In the genomic region with DNA sequence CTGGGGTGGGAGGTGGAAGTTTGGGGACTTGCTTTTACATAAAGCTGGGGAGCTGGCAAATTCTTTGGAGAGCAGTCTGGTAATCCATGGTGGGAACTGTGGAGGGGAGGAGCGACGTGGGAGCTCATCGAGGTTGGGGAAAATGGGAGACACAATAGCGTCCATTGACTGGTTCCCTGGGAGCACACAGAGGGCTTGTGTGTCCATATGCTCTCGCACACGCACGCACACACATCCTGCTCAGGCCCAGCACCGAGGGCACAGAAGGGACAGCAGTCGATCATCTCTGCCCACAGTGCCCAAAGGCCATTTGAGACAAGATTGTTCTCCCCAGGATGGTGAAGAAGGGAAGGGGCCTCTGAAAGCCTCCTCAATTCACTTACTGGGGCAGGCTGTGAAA, we compare ENCODE assay signal across 16 cellular contexts. TPM values are rescaled to one million over a fixed set of nuclear protein-coding genes. Genes with fewer than 3 reads are reported as not detected.
DNase-seq lines count a peak whose midpoint lies in the region; ATAC-seq, FAIRE-seq and TF ChIP-seq lines count a peak whose summit lies in the region.
"Had no signal": no experiment of that assay in that cellular context is flagged by ENCODE, and none has a peak within 500 bp of the region (broad histone marks: within the 10 kb centered on the region; RNA-seq: fewer than 3 reads in every experiment).

No MANE protein-coding gene starts in this region.

- intact Hi-C loops in HepG2 (cut with micrococcal nuclease; ENCODE audit: unreplicated experiment) (no loop called here), right lobe of liver (cut with DNase I) (loop anchor here in 1 of 2 donors (5.0 to 10.0 kb wide), 2 partner anchors 269 to 466 kb away; no protein-coding TSS in a partner anchor), head of caudate nucleus (cut with DNase I) (loop anchor here (2.0 to 10.0 kb wide), 3 partner anchors 56 to 456 kb away; a partner anchor contains a TSS), vagina (cut with DNase I) (loop anchor here (5.0 kb wide), 1 partner anchor 459 kb away; no protein-coding TSS in a partner anchor)

- ATAC-seq in HepG2 (no peak), right lobe of liver (no peak), HG02759 (IDR thresholded peaks at IDR 0.05; ENCODE audit: unreplicated experiment) (no peak)

- no peak overlapping the region for H3K27ac Mint-ChIP-seq in activated naive CD8-positive, alpha-beta T cell treated with anti-CD3 and anti-CD28 coated beads for 36 hours
- H3K27ac Mint-ChIP-seq: activated naive CD4-positive, alpha-beta T cell treated with anti-CD3 and anti-CD28 coated beads for 36 hours; stimulated activated naive CD8-positive, alpha-beta T cell treated with anti-CD3 and anti-CD28 coated beads, Interleukin-15, Interleukin-2, amounts not matched to agents 100 ng/mL and 50 ng/mL, for 24 hours had no signal

- H3K27me3 ChIP-seq in HepG2 (ENCODE audit: control insufficient read depth in 1 of 2, insufficient read depth in 2 of 2, low read length in 2 of 2) (no peaks in the 10 kb centered on the region), right lobe of liver (no peaks in the 10 kb centered on the region), parathyroid adenoma (ENCODE audit: control insufficient read depth, insufficient read depth, low read length) (no peaks in the 10 kb centered on the region), vagina (no peaks in the 10 kb centered on the region), BE2C (no peaks in the 10 kb centered on the region)
- H3K27me3 ChIP-seq: left lung, SJCRH30, upper lobe of right lung had no signal

- H3K9me3 Mint-ChIP-seq in activated naive CD8-positive, alpha-beta T cell treated with anti-CD3 and anti-CD28 coated beads for 36 hours: no peaks in the 10 kb centered on the region
- H3K9me3 Mint-ChIP-seq: activated naive CD4-positive, alpha-beta T cell treated with anti-CD3 and anti-CD28 coated beads for 36 hours; activated T-cell treated with anti-CD3 and anti-CD28 coated beads, Interleukin-2, amount 50 U/mL, for 4 hours; stimulated activated naive CD8-positive, alpha-beta T cell treated with anti-CD3 and anti-CD28 coated beads, Interleukin-15, Interleukin-2, amounts not matched to agents 100 ng/mL and 50 ng/mL, for 24 hours had no signal

- H4K20me1 ChIP-seq in HepG2 (ENCODE audit: insufficient read depth, low read length): no peaks in the 10 kb centered on the region

- H3K36me3 ChIP-seq in HepG2 (replicated peaks in 1 of 2; ENCODE audit: control insufficient read depth in 1 of 2, insufficient read depth in 2 of 2, low read length in 2 of 2): no peaks in the 10 kb centered on the region
- H3K36me3 ChIP-seq in right lobe of liver: no peaks in the 10 kb centered on the region
- no peaks in the 10 kb centered on the region for H3K36me3 ChIP-seq in parathyroid adenoma (ENCODE audit: control insufficient read depth, insufficient read depth, low read length)
- H3K36me3 ChIP-seq in vagina: no peaks in the 10 kb centered on the region
- no peaks in the 10 kb centered on the region for H3K36me3 ChIP-seq in BE2C
- H3K36me3 ChIP-seq: left lung, SJCRH30, upper lobe of right lung had no signal

- TF ChIP-seq EP300 in HepG2 (IDR thresholded peaks at IDR 0.05; ENCODE audit: low read depth in 2 of 2, low read length in 2 of 2) (no peak), HepG2 (CRISPR knock-in tag; IDR thresholded peaks at IDR 0.05; ENCODE audit: borderline replicate concordance) (no peak)

- no peak overlapping the region for H2AFZ ChIP-seq in HepG2 (ENCODE audit: low read length)
- no peak overlapping the region for H2AFZ ChIP-seq in parathyroid adenoma

- CTCF ChIA-PET in HepG2 (lab: Yijun Ruan, JAX; ENCODE audit: low intra/inter-chr PET ratio, low total read pairs): interaction anchor here (1.2 to 1.6 kb wide), 6 partner anchors 267 to 473 kb away, joined by 3 to 15 read pairs (median 4); a partner anchor contains a TSS

- H3K4me1 ChIP-seq in HepG2 (ENCODE audit: insufficient read depth, low read length) (peaks cover 55% of the 10 kb centered on the region), right lobe of liver (peaks cover 0 to 14% (median 0%) of the 10 kb centered on the region in 4 donors), parathyroid adenoma (peaks cover 4% of the 10 kb centered on the region), vagina (peaks cover 46% of the 10 kb centered on the region), BE2C (peaks cover 5% of the 10 kb centered on the region)

- POLR2A ChIA-PET in HepG2 (lab: Yijun Ruan, JAX): interaction anchor here (1.3 to 8.1 kb wide), 7 partner anchors 18 to 280 kb away, joined by 3 to 145 read pairs (median 12); no protein-coding TSS in a partner anchor

- no peaks in the 10 kb centered on the region for H3K9me3 ChIP-seq in HepG2 (ENCODE audit: low read length)
- no peaks in the 10 kb centered on the region for H3K9me3 ChIP-seq in right lobe of liver
- no peaks in the 10 kb centered on the region for H3K9me3 ChIP-seq in parathyroid adenoma (ENCODE audit: control insufficient read depth, low read length)
- no peaks in the 10 kb centered on the region for H3K9me3 ChIP-seq in vagina
- no peaks in the 10 kb centered on the region for H3K9me3 ChIP-seq in BE2C
- H3K9me3 ChIP-seq: A549, left lung, SJCRH30, upper lobe of right lung had no signal

- H3K4me1 Mint-ChIP-seq in activated naive CD8-positive, alpha-beta T cell treated with anti-CD3 and anti-CD28 coated beads for 36 hours: peaks cover 1% of the 10 kb centered on the region

- no peak for DNase-seq in HepG2 (ENCODE audit: low spot score)
- DNase-seq in right lobe of liver: no peak
- peak in 39 of 42 donors; percentile 16 to 81 (median 57) for DNase-seq in head of caudate nucleus
- no peak for DNase-seq in vagina (ENCODE audit: extremely low spot score in 2 of 2)
- no peak for DNase-seq in activated naive CD8-positive, alpha-beta T cell treated with anti-CD3 and anti-CD28 coated beads for 36 hours
- no peak for DNase-seq in BE2C

- TF ChIP-seq CTCF in HepG2 (CRISPR knock-in tag; IDR thresholded peaks at IDR 0.05): no peak
- no peak for TF ChIP-seq CTCF in right lobe of liver (IDR thresholded peaks at IDR 0.05)
- no peak for TF ChIP-seq CTCF in parathyroid adenoma (IDR thresholded peaks at IDR 0.05)
- TF ChIP-seq CTCF in vagina (IDR thresholded peaks at IDR 0.05): no peak
- TF ChIP-seq CTCF in BE2C (IDR thresholded peaks at IDR 0.05; ENCODE audit: low read depth, low read length): no peak

- in situ Hi-C loops in HepG2 (cut with HindIII; ENCODE audit: extremely low pct_ligation_motif_present, low pct_unique_long_range_greater_than_20kb): loop anchor here (5.0 to 25.0 kb wide), 4 partner anchors 134 to 684 kb away; no protein-coding TSS in a partner anchor

- no peak for TF ChIP-seq RAD21 in HepG2 (CRISPR knock-in tag; IDR thresholded peaks at IDR 0.05)

- H3K27me3 Mint-ChIP-seq in activated naive CD8-positive, alpha-beta T cell treated with anti-CD3 and anti-CD28 coated beads for 36 hours: peaks cover 5% of the 10 kb centered on the region
- H3K27me3 Mint-ChIP-seq: stimulated activated naive CD8-positive, alpha-beta T cell treated with anti-CD3 and anti-CD28 coated beads, Interleukin-15, Interleukin-2, amounts not matched to agents 100 ng/mL and 50 ng/mL, for 24 hours had no signal

- no TSS peak for BruUV-seq in HepG2 (replicated peaks; lab: Mats Ljungman, UMichigan)

- H3K4me2 ChIP-seq in HepG2 (ENCODE audit: low read depth, low read length): peak overlapping the region; percentile 68
- no peak overlapping the region for H3K4me2 ChIP-seq in parathyroid adenoma (ENCODE audit: low read length)

- H3K4me3 ChIP-seq in HepG2 (replicated peaks in 1 of 3; ENCODE audit: insufficient read depth in 1 of 3, low read depth in 2 of 3, low read length in 3 of 3) (no peak overlapping the region; a peak in 1 of 6 replicates), right lobe of liver (no peak overlapping the region), parathyroid adenoma (ENCODE audit: low read depth, low read length) (no peak overlapping the region), vagina (no peak overlapping the region), BE2C (ENCODE audit: low read depth, low read length) (no peak overlapping the region)
- H3K4me3 ChIP-seq: A549, left lung, SJCRH30, upper lobe of right lung had no signal

- H3K27ac ChIP-seq in HepG2 (ENCODE audit: extremely low read length, insufficient read depth, low read length) (no peak overlapping the region), right lobe of liver (no peak overlapping the region), parathyroid adenoma (peak overlapping the region; percentile 72), vagina (peak overlapping the region; percentile 64)
- H3K27ac ChIP-seq: SJCRH30 had no signal

- H3K36me3 Mint-ChIP-seq in activated naive CD8-positive, alpha-beta T cell treated with anti-CD3 and anti-CD28 coated beads for 36 hours: no peaks in the 10 kb centered on the region

- H3K9ac ChIP-seq in HepG2 (ENCODE audit: insufficient read depth, low read depth, low read length) (no peak overlapping the region), parathyroid adenoma (no peak overlapping the region)

- no peak for TF ChIP-seq POLR2A in HepG2 (IDR thresholded peaks at IDR 0.05; ENCODE audit: insufficient read depth in 1 of 2, low read depth in 2 of 2, low read length in 2 of 2)
- TF ChIP-seq POLR2A in right lobe of liver (IDR thresholded peaks at IDR 0.05): no peak
- no peak for TF ChIP-seq POLR2A in vagina (IDR thresholded peaks at IDR 0.05)

- no peak for FAIRE-seq in HepG2 (lab: Jason Lieb, UNC)
- FAIRE-seq: A549 had no signal

- H3K4me3 Mint-ChIP-seq in activated naive CD8-positive, alpha-beta T cell treated with anti-CD3 and anti-CD28 coated beads for 36 hours: no peak overlapping the region
- H3K4me3 Mint-ChIP-seq: activated naive CD4-positive, alpha-beta T cell treated with anti-CD3 and anti-CD28 coated beads for 36 hours; activated T-cell treated with anti-CD3 and anti-CD28 coated beads, Interleukin-2, amount 50 U/mL, for 4 hours; nephron; stimulated activated naive CD8-positive, alpha-beta T cell treated with anti-CD3 and anti-CD28 coated beads, Interleukin-15, Interleukin-2, amounts not matched to agents 100 ng/mL and 50 ng/mL, for 24 hours had no signal

- 86% methylated on average over 9 of the region's 9 CpGs for WGBS in HepG2 (ENCODE audit: low lambda C conversion rate)
- WGBS in right lobe of liver (ENCODE audit: insufficient coverage, low coverage, low lambda C conversion rate, missing lambda C conversion rate): 51% methylated on average over 5 of the region's 9 CpGs

- H3K79me2 ChIP-seq in HepG2 (ENCODE audit: insufficient read depth, low read length) (no peaks in the 10 kb centered on the region), parathyroid adenoma (no peaks in the 10 kb centered on the region)

RNA-seq across cellular contexts. Expression of a gene that starts 53.7 kb away (rescaled TPM):
- total RNA-seq in HepG2 (2016; rRNA removed; fragmentation: Illumina TruSeq; extraction: Trizol) (105 and 118 TPM in 2 replicates), right lobe of liver (100 to 1,000 TPM in 1 of 6 experiments, 10 to 100 TPM in 5; 37.7 to 100 (median 52.5) TPM), vagina (70.2 TPM)
- total RNA-seq in HepG2 (2016; cell fraction: cytosol; rRNA removed; fragmentation: Illumina TruSeq; extraction: Trizol; ENCODE audit: low read depth): 110 and 111 TPM in 2 replicates
- total RNA-seq in HepG2 (2016; cell fraction: insoluble cytoplasmic fraction; rRNA removed; fragmentation: Illumina TruSeq; extraction: Trizol): 100 and 116 TPM in 2 replicates
- total RNA-seq in HepG2 (2016; cell fraction: membrane; rRNA removed; fragmentation: Illumina TruSeq; extraction: Trizol): 161 and 169 TPM in 2 replicates
- total RNA-seq in HepG2 (2016; cell fraction: nucleus; rRNA removed; fragmentation: Illumina TruSeq; extraction: Trizol): 64.6 and 67.3 TPM in 2 replicates
- polyA plus RNA-seq in HepG2 (2011; rRNA removed): 157 and 172 TPM in 2 replicates
- polyA plus RNA-seq in HepG2 (2011; cell fraction: cytosol; rRNA removed): 129 and 182 TPM in 2 replicates
- 62.2 and 72.8 TPM in 2 replicates for polyA plus RNA-seq in HepG2 (2011; cell fraction: nucleus; rRNA removed)
- 96.5 and 134 TPM in 2 replicates for polyA plus RNA-seq in HepG2 (2012)
- polyA plus RNA-seq in HepG2 (2016; cell fraction: cytosol; fragmentation: Illumina TruSeq; extraction: Trizol; ENCODE audit: low read depth): 147 and 160 TPM in 2 replicates
- 167 and 172 TPM in 2 replicates for polyA plus RNA-seq in HepG2 (2016; cell fraction: insoluble cytoplasmic fraction; fragmentation: Illumina TruSeq; extraction: Trizol; ENCODE audit: low read depth)
- 197 and 199 TPM in 2 replicates for polyA plus RNA-seq in HepG2 (2016; cell fraction: membrane; fragmentation: Illumina TruSeq; extraction: Trizol; ENCODE audit: low read depth)
- 96.5 and 96.9 TPM in 2 replicates for polyA plus RNA-seq in HepG2 (2016; cell fraction: nucleus; fragmentation: Illumina TruSeq; extraction: Trizol; ENCODE audit: insufficient read depth, low read depth)
- polyA minus RNA-seq in HepG2 (2011; rRNA and poly(A)+ RNA removed; ENCODE audit: low replicate concordance): 151 and 179 TPM in 2 replicates
- 79.0 and 88.0 TPM in 2 replicates for polyA minus RNA-seq in HepG2 (2011; cell fraction: cytosol; rRNA and poly(A)+ RNA removed)
- polyA minus RNA-seq in HepG2 (2011; cell fraction: nucleus; rRNA and poly(A)+ RNA removed): 78.5 and 95.4 TPM in 2 replicates
- total RNA-seq in activated naive CD8-positive, alpha-beta T cell treated with anti-CD3 and anti-CD28 coated beads for 36 hours: 10 to 100 TPM; 87.9 to 90.2 TPM
- 95.6 TPM for polyA plus RNA-seq in BE2C (2012; ENCODE audit: insufficient read depth, insufficient read length, low read depth)

Comparison
In these comparisons a context has a peak if more than half of its experiments do, and no peak if none do; other contexts are left out.
1. DNase-seq: peak in head of caudate nucleus (39 of 42); none in HepG2 (single experiment), right lobe of liver (0 of 3), vagina (0 of 2), activated naive CD8-positive, alpha-beta T cell treated with anti-CD3 and anti-CD28 coated beads for 36 hours (single experiment) and BE2C (single experiment).
2. H3K27ac ChIP-seq: peak in parathyroid adenoma (single experiment) and vagina (single experiment); none in HepG2 (single experiment) and right lobe of liver (0 of 3).